In genomic region chr5:7396169-7397004, GRCh38 we compare ENCODE assay signal across 10 cellular contexts. TPM values are rescaled to one million over a fixed set of nuclear protein-coding genes. Genes with fewer than 3 reads are reported as not detected.
DNase-seq lines count a peak whose midpoint lies in the region; ATAC-seq and TF ChIP-seq lines count a peak whose summit lies in the region.
"Had no signal": no experiment of that assay in that cellular context is flagged by ENCODE, and none has a peak within 500 bp of the region (broad histone marks: within the 10 kb centered on the region; RNA-seq: fewer than 3 reads in every experiment).

No MANE protein-coding gene starts in this region.

- H3K4me1 Mint-ChIP-seq in MCF 10A (ENCODE audit: insufficient read depth, unreplicated experiment) = no peaks in the 10 kb centered on the region

- 5% methylated on average over 25 of the region's 95 CpGs for WGBS in mammary epithelial cell (ENCODE audit: low coverage, missing lambda C conversion rate)

- H3K27ac ChIP-seq in mammary epithelial cell (ENCODE audit: insufficient read depth, low read depth, low read length) (no peak overlapping the region), lower lobe of right lung (no peak overlapping the region), upper lobe of right lung (no peak overlapping the region)

- H3K36me3 ChIP-seq in mammary epithelial cell (ENCODE audit: insufficient read depth, low read length) (no peaks in the 10 kb centered on the region), lower lobe of right lung (no peaks in the 10 kb centered on the region), upper lobe of right lung (no peaks in the 10 kb centered on the region)

- intact Hi-C loops in MCF 10A (cut with micrococcal nuclease) = no loop called here
- intact Hi-C loops in mammary epithelial cell (cut with micrococcal nuclease) = no loop called here
- intact Hi-C loops in lower lobe of right lung (cut with DNase I) = no loop called here
- intact Hi-C loops in upper lobe of right lung (cut with DNase I) = no loop called here

- peaks cover 5% of the 10 kb centered on the region for H3K4me1 ChIP-seq in mammary epithelial cell (ENCODE audit: insufficient read depth, low read length)
- peaks cover 5% of the 10 kb centered on the region for H3K4me1 ChIP-seq in lower lobe of right lung
- no peaks in the 10 kb centered on the region for H3K4me1 ChIP-seq in upper lobe of right lung

- DNase-seq in T47D (ENCODE audit: low read depth in 1 of 2, low spot score in 1 of 2) (peak; percentile 40 to 49), MCF 10A (ENCODE audit: unreplicated experiment) (no peak), mammary epithelial cell (no peak), lower lobe of right lung (no peak), upper lobe of right lung (no peak)
- DNase-seq: COR-L47, dermis blood vessel endothelial cell had no signal

- H4K20me1 ChIP-seq in mammary epithelial cell (ENCODE audit: insufficient read depth, low read length) = no peaks in the 10 kb centered on the region

- peak overlapping the region; percentile 57 for H3K4me2 ChIP-seq in mammary epithelial cell (ENCODE audit: insufficient read depth, low read depth, low read length)

- no peak overlapping the region for H3K4me3 Mint-ChIP-seq in MCF 10A (ENCODE audit: unreplicated experiment)

- TF ChIP-seq CTCF in MCF 10A (IDR thresholded peaks at IDR 0.05; ENCODE audit: unreplicated experiment) = no peak
- no peak for TF ChIP-seq CTCF in mammary epithelial cell (conservative IDR thresholded peaks at IDR 0.05 in 1 of 2, IDR thresholded peaks at IDR 0.05 in 1 of 2; ENCODE audit: extremely low read depth in 1 of 2, insufficient read depth in 1 of 2, low read depth in 1 of 2, low read length in 2 of 2)
- no peak for TF ChIP-seq CTCF in lower lobe of right lung (IDR thresholded peaks at IDR 0.05)
- no peak for TF ChIP-seq CTCF in upper lobe of right lung (IDR thresholded peaks at IDR 0.05)

- POLR2A ChIA-PET in MCF 10A (lab: Yijun Ruan, JAX) = no interaction called here

- H3K9me3 Mint-ChIP-seq in MCF 10A (ENCODE audit: unreplicated experiment) = no peaks in the 10 kb centered on the region

- CTCF ChIA-PET in MCF 10A (lab: Yijun Ruan, JAX) (no interaction called here), mammary epithelial cell (lab: Charles Lee; ENCODE audit: low non-redundant PET) (no interaction called here)

- BruUV-seq in MCF 10A (replicated peaks; lab: Mats Ljungman, UMichigan) (no TSS peak), mammary epithelial cell (replicated peaks; lab: Mats Ljungman, UMichigan) (no TSS peak)

- in situ Hi-C loops in T47D (cut with HindIII; ENCODE audit: low pct_unique_long_range_greater_than_20kb, low sequenced_read_pairs) (no loop called here), mammary epithelial cell (cut with MboI; ENCODE audit: low sequenced_read_pairs in 2 of 2) (no loop called here)

- H3K27me3 ChIP-seq in mammary epithelial cell (ENCODE audit: insufficient read depth, low read length) (peaks cover 6% of the 10 kb centered on the region), lower lobe of right lung (ENCODE audit: low read depth) (peaks cover 44% of the 10 kb centered on the region), upper lobe of right lung (peaks cover 51% of the 10 kb centered on the region)

- no peaks in the 10 kb centered on the region for H3K79me2 ChIP-seq in mammary epithelial cell (ENCODE audit: insufficient read depth, low read length)

- H3K9me3 ChIP-seq in mammary epithelial cell (replicated peaks; ENCODE audit: insufficient read depth, low read length) = no peaks in the 10 kb centered on the region
- H3K9me3 ChIP-seq in lower lobe of right lung = no peaks in the 10 kb centered on the region
- H3K9me3 ChIP-seq in upper lobe of right lung = no peaks in the 10 kb centered on the region

- H3K4me3 ChIP-seq in mammary epithelial cell (replicated peaks in 1 of 3; ENCODE audit: insufficient read depth in 1 of 3, low read depth in 2 of 3, low read length in 3 of 3) = peak overlapping the region in 1 of 3 experiments; percentile 14
- peak overlapping the region; percentile 43 for H3K4me3 ChIP-seq in lower lobe of right lung
- H3K4me3 ChIP-seq in upper lobe of right lung = peak overlapping the region; percentile 29

- dilution Hi-C loops in mammary epithelial cell (cut with HindIII; ENCODE audit: low sequenced_read_pairs) = no loop called here

- H3K27me3 Mint-ChIP-seq in MCF 10A (ENCODE audit: insufficient read depth, unreplicated experiment) = peaks cover 22% of the 10 kb centered on the region

- no peak overlapping the region for H3K27ac Mint-ChIP-seq in MCF 10A (ENCODE audit: low read depth, unreplicated experiment)

- no peak overlapping the region for H2AFZ ChIP-seq in mammary epithelial cell (ENCODE audit: low read depth, low read length)

- H3K9ac ChIP-seq in mammary epithelial cell (ENCODE audit: insufficient read depth, low read length) = no peak overlapping the region

- ATAC-seq in lower lobe of right lung (peak; percentile 11 to 30), upper lobe of right lung (peak; percentile 34), HG03159 (IDR thresholded peaks at IDR 0.05; ENCODE audit: unreplicated experiment) (no peak), GM21360 (IDR thresholded peaks at IDR 0.05; ENCODE audit: unreplicated experiment) (no peak), HG03460 (IDR thresholded peaks at IDR 0.05; ENCODE audit: unreplicated experiment) (no peak)

- H3K36me3 Mint-ChIP-seq in MCF 10A (ENCODE audit: insufficient read depth, unreplicated experiment) = no peaks in the 10 kb centered on the region

RNA-seq across cellular contexts. Expression of gene ADCY2, which starts 0.4 kb away (rescaled TPM):
- total RNA-seq in MCF 10A (2022) = not detected in 2 replicates
- not detected for total RNA-seq in mammary epithelial cell
- polyA plus RNA-seq in mammary epithelial cell = not detected
- polyA minus RNA-seq in mammary epithelial cell = not detected
- 0.59 TPM for total RNA-seq in lower lobe of right lung
- total RNA-seq in upper lobe of right lung = 0.17 TPM
- total RNA-seq: dermis blood vessel endothelial cell had no signal

Comparison
In these comparisons a context has a peak if more than half of its experiments do, and no peak if none do; other contexts are left out.
1. DNase-seq: peak in T47D (2 of 2); none in MCF 10A (single experiment), mammary epithelial cell (single experiment), lower lobe of right lung (single experiment) and upper lobe of right lung (single experiment).
2. ATAC-seq: peak in lower lobe of right lung (2 of 2) and upper lobe of right lung (single experiment); none in HG03159 (single experiment), GM21360 (single experiment) and HG03460 (single experiment).